In genomic region chr14:64549805-64550538, GRCh38 we compare ENCODE assay signal across 8 cellular contexts. TPM values are rescaled to one million over a fixed set of nuclear protein-coding genes. Genes with fewer than 3 reads are reported as not detected.
A peak's percentile ranks its signal among the peaks of the same experiment; 100 is the strongest.
DNase-seq lines count a peak whose midpoint lies in the region; ATAC-seq and TF ChIP-seq lines count a peak whose summit lies in the region.

Gene PPP1R36, plus strand, starts transcription at chr14:64549961. Its CDS starts 37 bp downstream, at chr14:64549998.

- peak within 1 kb of the TSS; percentile 67 for H3K4me2 ChIP-seq in neuronal stem cell (ENCODE audit: insufficient read depth, low read length, poor library complexity, severe bottlenecking)
- H3K4me2 ChIP-seq in OCI-LY7 (ENCODE audit: low read length) = no peak within 1 kb of the TSS; the same call in 1 of the 2 replicates
- H3K4me2 ChIP-seq in PC-3 (ENCODE audit: low read length) = no peak within 1 kb of the TSS

- no peak for ATAC-seq in PC-3
- ATAC-seq in GM21423 (IDR thresholded peaks at IDR 0.05; ENCODE audit: unreplicated experiment) = no peak

- H3K4ac ChIP-seq in neuronal stem cell (ENCODE audit: low read length) = no peak within 1 kb of the TSS

- peak within 1 kb of the TSS; percentile 62 for H3K18ac ChIP-seq in neuronal stem cell (ENCODE audit: low read length)

- H3K9me3 ChIP-seq in neuronal stem cell (replicated peaks in 1 of 2; ENCODE audit: control insufficient read depth in 2 of 2, insufficient read depth in 1 of 2, low read depth in 1 of 2, low read length in 2 of 2) (no peaks in the 10 kb centered on the region), OCI-LY7 (ENCODE audit: low read length) (no peaks in the 10 kb centered on the region), PC-3 (ENCODE audit: low read length) (no peaks in the 10 kb centered on the region)

- no peak within 1 kb of the TSS for H4K91ac ChIP-seq in neuronal stem cell (ENCODE audit: low read depth, low read length, poor library complexity)

- H3K4me3 ChIP-seq in GM06990 (replicated peaks; ENCODE audit: low read depth, low read length) = peak within 1 kb of the TSS; percentile 31
- peak within 1 kb of the TSS; percentile 44 for H3K4me3 ChIP-seq in fibroblast of villous mesenchyme (ENCODE audit: low read depth, low read length)
- peak within 1 kb of the TSS; percentile 36 to 82 for H3K4me3 ChIP-seq in neuronal stem cell (ENCODE audit: low read length in 2 of 2)
- H3K4me3 ChIP-seq in OCI-LY7 (ENCODE audit: low read depth, low read length, poor library complexity, severe bottlenecking) = no peak within 1 kb of the TSS
- no peak within 1 kb of the TSS for H3K4me3 ChIP-seq in PC-3 (ENCODE audit: low read length)

- H2BK5ac ChIP-seq in neuronal stem cell (ENCODE audit: low read length) = no peak within 1 kb of the TSS

- no peak within 1 kb of the TSS for H2BK12ac ChIP-seq in neuronal stem cell (ENCODE audit: low read length)

- H3K9me2 ChIP-seq in OCI-LY7 (ENCODE audit: insufficient read depth, low read length) (no peaks in the 10 kb centered on the region), PC-3 (replicated peaks; ENCODE audit: low read length) (no peaks in the 10 kb centered on the region)

- peak within 1 kb of the TSS; percentile 82 for H2AFZ ChIP-seq in neuronal stem cell (ENCODE audit: low read length)
- no peak within 1 kb of the TSS for H2AFZ ChIP-seq in OCI-LY7 (ENCODE audit: low read length)
- H2AFZ ChIP-seq in PC-3 (ENCODE audit: low read length) = no peak within 1 kb of the TSS

- no peak within 1 kb of the TSS for H3K14ac ChIP-seq in neuronal stem cell (ENCODE audit: low read length)

- intact Hi-C loops in OCI-LY7 (cut with micrococcal nuclease; ENCODE audit: unreplicated experiment) (no loop called here), PC-3 (cut with micrococcal nuclease) (no loop called here)

- no peaks in the 10 kb centered on the region for H3K79me1 ChIP-seq in neuronal stem cell (ENCODE audit: low read depth, low read length)

- CTCF ChIA-PET in OCI-LY7 (lab: Charles Lee; ENCODE audit: unreplicated experiment) (no interaction called here), PC-3 (lab: Charles Lee) (no interaction called here)

- H3K27me3 ChIP-seq in GM06990 (replicated peaks; ENCODE audit: control insufficient read depth, insufficient read depth, low read length) (no peaks in the 10 kb centered on the region; the same call in 1 of the 2 replicates), neuronal stem cell (ENCODE audit: control insufficient read depth in 3 of 3, insufficient read depth in 3 of 3, low read depth in 1 of 3, low read length in 3 of 3) (peaks cover 0 to 40% (median 25%) of the 10 kb centered on the region in 3 experiments), PC-3 (ENCODE audit: low read length) (no peaks in the 10 kb centered on the region)

- H2AK5ac ChIP-seq in neuronal stem cell (ENCODE audit: low read depth, low read length) = no peak within 1 kb of the TSS

- POLR2A ChIA-PET in OCI-LY7 (lab: Charles Lee) = interaction anchor here (1.0 kb wide), 1 partner anchor 11 kb away, joined by 5 read pairs; no protein-coding TSS in a partner anchor
- POLR2A ChIA-PET in PC-3 (lab: Charles Lee; ENCODE audit: unreplicated experiment) = interaction anchor here (0.6 kb wide), 1 partner anchor 219 kb away, joined by 3 read pairs; no protein-coding TSS in a partner anchor

- H2BK15ac ChIP-seq in neuronal stem cell (ENCODE audit: low read length) = no peak within 1 kb of the TSS

- peaks cover 0 to 3% of the 10 kb centered on the region in 2 donors for H3K4me1 ChIP-seq in neuronal stem cell (ENCODE audit: control insufficient read depth in 2 of 2, insufficient read depth in 1 of 2, low read depth in 1 of 2, low read length in 2 of 2)
- no peaks in the 10 kb centered on the region for H3K4me1 ChIP-seq in OCI-LY7 (ENCODE audit: insufficient read depth, low read length, poor library complexity, severe bottlenecking)
- H3K4me1 ChIP-seq in PC-3 (ENCODE audit: insufficient read depth, low read length) = no peaks in the 10 kb centered on the region

- no peak within 1 kb of the TSS for H4K8ac ChIP-seq in neuronal stem cell (ENCODE audit: low read depth, low read length)

- H4K20me1 ChIP-seq in OCI-LY7 (ENCODE audit: insufficient read depth, low read length) (no peaks in the 10 kb centered on the region), PC-3 (ENCODE audit: low read length) (no peaks in the 10 kb centered on the region)

- H3K27ac ChIP-seq in neuronal stem cell (replicated peaks; ENCODE audit: low read length) = no peak within 1 kb of the TSS
- H3K27ac ChIP-seq in OCI-LY7 (ENCODE audit: low read depth, low read length, poor library complexity, severe bottlenecking) = no peak within 1 kb of the TSS
- H3K27ac ChIP-seq in PC-3 (ENCODE audit: low read length) = no peak within 1 kb of the TSS

- H3K79me2 ChIP-seq in OCI-LY7 (ENCODE audit: insufficient read depth, low read depth, low read length) (no peaks in the 10 kb centered on the region), PC-3 (ENCODE audit: low read length) (no peaks in the 10 kb centered on the region)

- H3K9ac ChIP-seq in neuronal stem cell (ENCODE audit: low read depth, low read length, poor library complexity) (peak within 1 kb of the TSS; percentile 75), PC-3 (ENCODE audit: low read length) (no peak within 1 kb of the TSS)

- WGBS in neuronal stem cell (ENCODE audit: extremely low coverage in 2 of 2, insufficient read length in 2 of 2, insufficient replicate concordance in 1 of 2), 2 donors = no CpG with 5 or more reads among the region's 50 CpGs

- peak within 1 kb of the TSS; percentile 20 for H3K23ac ChIP-seq in neuronal stem cell (ENCODE audit: low read depth, low read length, poor library complexity)

- peak; percentile 25 for DNase-seq in GM06990 (ENCODE audit: extremely low read depth, insufficient read length)
- peak; percentile 87 for DNase-seq in NCI-H146 (lab: John Stamatoyannopoulos, UW)
- peak; percentile 47 for DNase-seq in activated CD8-positive, alpha-beta memory T cell treated with anti-CD3 and anti-CD28 coated beads, Interleukin-2, amount 50 U/mL, for 4 hours
- peak; percentile 49 for DNase-seq in fibroblast of villous mesenchyme (ENCODE audit: low read depth)
- no peak for DNase-seq in neuronal stem cell (ENCODE audit: low spot score)
- no peak for DNase-seq in OCI-LY7 (ENCODE audit: low spot score)
- DNase-seq in PC-3 = no peak

- TF ChIP-seq CTCF in GM06990 (IDR thresholded peaks at IDR 0.05; ENCODE audit: insufficient read depth, low read length, poor library complexity, severe bottlenecking) (no peak), fibroblast of villous mesenchyme (IDR thresholded peaks at IDR 0.05; ENCODE audit: insufficient read depth, low read depth, low read length) (no peak), OCI-LY7 (conservative IDR thresholded peaks at IDR 0.05; ENCODE audit: low read length) (no peak), PC-3 (conservative IDR thresholded peaks at IDR 0.05; ENCODE audit: low read depth, low read length) (no peak)

- BruUV-seq in OCI-LY7 (replicated peaks; lab: Mats Ljungman, UMichigan) = no TSS peak
- BruUV-seq in PC-3 (replicated peaks; lab: Mats Ljungman, UMichigan) = no TSS peak

- no peak within 1 kb of the TSS for H2BK120ac ChIP-seq in neuronal stem cell (ENCODE audit: low read depth, low read length)

- no peaks in the 10 kb centered on the region for H3K36me3 ChIP-seq in GM06990 (ENCODE audit: control insufficient read depth, insufficient read depth, low read length)
- H3K36me3 ChIP-seq in neuronal stem cell (replicated peaks in 1 of 2; ENCODE audit: control insufficient read depth in 2 of 2, insufficient read depth in 2 of 2, low read length in 2 of 2) = no peaks in the 10 kb centered on the region
- no peaks in the 10 kb centered on the region for H3K36me3 ChIP-seq in OCI-LY7 (ENCODE audit: insufficient read depth, low read length)
- no peaks in the 10 kb centered on the region for H3K36me3 ChIP-seq in PC-3 (ENCODE audit: low read depth, low read length)

- H3F3A ChIP-seq in PC-3 (ENCODE audit: low read length, unreplicated experiment) = no peaks in the 10 kb centered on the region

RNA-seq across cellular contexts. Expression of gene PPP1R36, which starts in this region (rescaled TPM):
- total RNA-seq in fibroblast of villous mesenchyme (0.97 and 3.5 TPM in 2 replicates), OCI-LY7 (2022) (not detected in 2 replicates), PC-3 (2014; rRNA removed) (0.26 TPM in 1 of 2 replicates, not detected in the other)
- polyA plus RNA-seq in neuronal stem cell (2013, experiment 1 of 2) = 0.11 TPM
- polyA plus RNA-seq in neuronal stem cell (2013, experiment 2 of 2) = 0.11 TPM
- total RNA-seq in OCI-LY7 (2014; rRNA removed; shearing (Covaris generic)) = 1.2 TPM in 1 of 2 replicates, not detected in the other

Comparison
In these comparisons a context has a peak if more than half of its experiments do, and no peak if none do; other contexts are left out.
1. DNase-seq: peak in GM06990 (single experiment), NCI-H146 (single experiment), activated CD8-positive, alpha-beta memory T cell treated with anti-CD3 and anti-CD28 coated beads, Interleukin-2, amount 50 U/mL, for 4 hours (single experiment) and fibroblast of villous mesenchyme (single experiment); none in neuronal stem cell (single experiment), OCI-LY7 (single experiment) and PC-3 (single experiment).
2. H3K4me3 ChIP-seq: peak in GM06990 (single experiment), fibroblast of villous mesenchyme (single experiment) and neuronal stem cell (2 of 2); none in OCI-LY7 (single experiment) and PC-3 (single experiment).